Comparison of ENCODE assay signal across 8 cellular contexts in genomic region chr1:93878501-93878888, GRCh38.
DNase-seq lines count a peak whose midpoint lies in the region; ATAC-seq and TF ChIP-seq lines count a peak whose summit lies in the region.

No MANE protein-coding gene starts in this region.

- peaks cover 38% of the 10 kb centered on the region for H3K4me1 Mint-ChIP-seq in T-helper 2 cell treated with Interferon-gamma antibody and Interleukin-4, amounts not matched to agents 5 μg/mL and 100 μg/mL, for 36 hours (ENCODE audit: low read depth)

- DNase-seq in AML-193 (lab: John Stamatoyannopoulos, UW) (peak; percentile 28 to 42), GM19238 (ENCODE audit: insufficient read length, low spot score) (peak; percentile 41), astrocyte of the cerebellum (ENCODE audit: low read depth) (no peak), iPS-NIHi11 (ENCODE audit: low spot score) (peak; percentile 17), KBM-7 (no peak)
- DNase-seq in T-helper 2 cell treated with Interferon-gamma antibody and Interleukin-4, amounts not matched to agents 5 μg/mL and 100 μg/mL, for 36 hours (ENCODE audit: low spot score) = peak; percentile 65
- peak; percentile 42 to 48 (median 48) for DNase-seq in stimulated activated CD4-positive, alpha-beta T cell treated with anti-CD3 and anti-CD28 coated beads, Interleukin-12 subunit alpha, Interleukin-12 subunit beta, amount 100 ng/mL, for 48 hours (ENCODE audit: low read depth in 2 of 3, low spot score in 1 of 3)

- H3K9me3 Mint-ChIP-seq in T-helper 2 cell treated with Interferon-gamma antibody and Interleukin-4, amounts not matched to agents 5 μg/mL and 100 μg/mL, for 36 hours = no peaks in the 10 kb centered on the region

- TF ChIP-seq CTCF in astrocyte of the cerebellum (IDR thresholded peaks at IDR 0.05; ENCODE audit: low read depth, low read length, missing control alignments) = no peak

- ATAC-seq in HG03432 (IDR thresholded peaks at IDR 0.05; ENCODE audit: unreplicated experiment) = peak; percentile 73

- in situ Hi-C loops in astrocyte of the cerebellum (cut with HindIII; ENCODE audit: low sequenced_read_pairs) = no loop called here
- in situ Hi-C loops in KBM-7 (cut with MboI; ENCODE audit: low pct_unique_long_range_greater_than_20kb, low sequenced_read_pairs) = no loop called here

- H3K27ac Mint-ChIP-seq in T-helper 2 cell treated with Interferon-gamma antibody and Interleukin-4, amounts not matched to agents 5 μg/mL and 100 μg/mL, for 36 hours = peak overlapping the region; percentile 97

- no peaks in the 10 kb centered on the region for H3K27me3 Mint-ChIP-seq in T-helper 2 cell treated with Interferon-gamma antibody and Interleukin-4, amounts not matched to agents 5 μg/mL and 100 μg/mL, for 36 hours (ENCODE audit: low read depth)

- peak overlapping the region; percentile 93 for H3K4me3 Mint-ChIP-seq in T-helper 2 cell treated with Interferon-gamma antibody and Interleukin-4, amounts not matched to agents 5 μg/mL and 100 μg/mL, for 36 hours

- H3K36me3 Mint-ChIP-seq in T-helper 2 cell treated with Interferon-gamma antibody and Interleukin-4, amounts not matched to agents 5 μg/mL and 100 μg/mL, for 36 hours (ENCODE audit: low read depth) = peaks cover 46% of the 10 kb centered on the region

- H3K4me3 ChIP-seq in astrocyte of the cerebellum (ENCODE audit: low read depth, low read length) = peak overlapping the region; percentile 67

Comparison
In these comparisons a context has a peak if more than half of its experiments do, and no peak if none do; other contexts are left out.
1. DNase-seq: peak in AML-193 (2 of 2), GM19238 (single experiment), T-helper 2 cell treated with Interferon-gamma antibody and Interleukin-4, amounts not matched to agents 5 μg/mL and 100 μg/mL, for 36 hours (single experiment), iPS-NIHi11 (single experiment) and stimulated activated CD4-positive, alpha-beta T cell treated with anti-CD3 and anti-CD28 coated beads, Interleukin-12 subunit alpha, Interleukin-12 subunit beta, amount 100 ng/mL, for 48 hours (3 of 3); none in astrocyte of the cerebellum (single experiment) and KBM-7 (single experiment).